ENCODE assay signal across 7 cellular contexts in genomic region chr5:142655339-142656267, GRCh38.
DNase-seq lines count a peak whose midpoint lies in the region; ATAC-seq lines count a peak whose summit lies in the region.

No MANE protein-coding gene starts in this region.

- DNase-seq in NCI-H774 (lab: John Stamatoyannopoulos, UW) (peak; percentile 68), medulla oblongata (ENCODE audit: extremely low spot score) (peak; percentile 95)
- DNase-seq in activated CD8-positive, alpha-beta memory T cell treated with anti-CD3 and anti-CD28 coated beads for 1 hour (ENCODE audit: extremely low read depth in 1 of 2, low read depth in 1 of 2): peak; percentile 8 to 56
- DNase-seq in effector CD8-positive, alpha-beta T cell (lab: John Stamatoyannopoulos, UW): peak; percentile 39
- DNase-seq in stimulated activated CD8-positive, alpha-beta memory T cell treated with anti-CD3 and anti-CD28 coated beads, Interleukin-15, amount 100 ng/mL, for 48 hours (ENCODE audit: low read depth in 2 of 2): peak; percentile 53

- ATAC-seq in GM18498 (IDR thresholded peaks at IDR 0.05; ENCODE audit: unreplicated experiment) (peak; percentile 81), HG03342 (IDR thresholded peaks at IDR 0.05; ENCODE audit: unreplicated experiment) (peak; percentile 95)

Comparison
In these comparisons a context has a peak if more than half of its experiments do, and no peak if none do; other contexts are left out.
1. Peak in every context shown above with its lines: DNase-seq and ATAC-seq.
2. DNase-seq: peak in every context shown above with its lines; median percentile 95 in medulla oblongata; 68 in NCI-H774; 53 in stimulated activated CD8-positive, alpha-beta memory T cell treated with anti-CD3 and anti-CD28 coated beads, Interleukin-15, amount 100 ng/mL, for 48 hours; 39 in effector CD8-positive, alpha-beta T cell; 32 in activated CD8-positive, alpha-beta memory T cell treated with anti-CD3 and anti-CD28 coated beads for 1 hour.